In the genomic region with DNA sequence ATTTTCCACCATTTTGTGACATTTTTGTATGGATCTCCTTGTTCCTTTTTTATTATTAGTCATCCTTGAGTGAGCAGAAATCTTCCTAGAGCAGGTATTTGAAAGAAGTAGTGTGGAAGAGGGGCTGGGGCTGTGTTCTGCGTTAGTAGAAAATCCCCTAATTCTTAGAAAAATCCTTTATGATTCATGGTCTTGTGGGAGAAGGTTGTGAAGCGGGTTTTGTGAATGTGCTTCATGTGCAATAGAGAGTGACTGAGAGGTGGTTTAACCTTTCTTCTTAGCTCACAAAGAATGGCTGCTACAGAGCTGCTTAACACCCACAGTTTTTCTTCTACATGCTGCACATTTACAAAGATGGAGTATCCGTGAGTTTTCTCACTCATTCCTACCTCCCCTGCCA, we compare ENCODE assay signal across 1 cellular context.
TF ChIP-seq lines count a peak whose summit lies in the region.

No MANE protein-coding gene starts in this region.

TF ChIP-seq in GM12878, 131 proteins besides CTCF, POLR2A, EP300 and RAD21 (continued from another document and continues in another):
- TF ChIP-seq, protein P1, sequence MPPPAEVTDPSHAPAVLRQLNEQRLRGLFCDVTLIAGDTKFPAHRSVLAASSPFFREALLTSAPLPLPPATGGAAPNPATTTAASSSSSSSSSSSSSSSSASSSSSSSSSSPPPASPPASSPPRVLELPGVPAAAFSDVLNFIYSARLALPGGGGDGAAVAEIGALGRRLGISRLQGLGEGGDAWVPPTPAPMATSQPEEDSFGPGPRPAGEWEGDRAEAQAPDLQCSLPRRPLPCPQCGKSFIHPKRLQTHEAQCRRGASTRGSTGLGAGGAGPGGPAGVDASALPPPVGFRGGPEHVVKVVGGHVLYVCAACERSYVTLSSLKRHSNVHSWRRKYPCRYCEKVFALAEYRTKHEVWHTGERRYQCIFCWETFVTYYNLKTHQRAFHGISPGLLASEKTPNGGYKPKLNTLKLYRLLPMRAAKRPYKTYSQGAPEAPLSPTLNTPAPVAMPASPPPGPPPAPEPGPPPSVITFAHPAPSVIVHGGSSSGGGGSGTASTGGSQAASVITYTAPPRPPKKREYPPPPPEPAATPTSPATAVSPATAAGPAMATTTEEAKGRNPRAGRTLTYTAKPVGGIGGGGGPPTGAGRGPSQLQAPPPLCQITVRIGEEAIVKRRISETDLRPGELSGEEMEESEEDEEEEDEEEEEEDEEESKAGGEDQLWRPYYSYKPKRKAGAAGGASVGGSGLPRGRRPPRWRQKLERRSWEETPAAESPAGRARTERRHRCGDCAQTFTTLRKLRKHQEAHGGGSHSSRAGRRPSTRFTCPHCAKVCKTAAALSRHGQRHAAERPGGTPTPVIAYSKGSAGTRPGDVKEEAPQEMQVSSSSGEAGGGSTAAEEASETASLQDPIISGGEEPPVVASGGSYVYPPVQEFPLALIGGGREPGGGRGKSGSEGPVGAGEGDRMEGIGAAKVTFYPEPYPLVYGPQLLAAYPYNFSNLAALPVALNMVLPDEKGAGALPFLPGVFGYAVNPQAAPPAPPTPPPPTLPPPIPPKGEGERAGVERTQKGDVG (CRISPR knock-in tag; IDR thresholded peaks at IDR 0.05) = no peak
- TF ChIP-seq NFIC (IDR thresholded peaks at IDR 0.05; ENCODE audit: low read depth, low read length) (peak; percentile 25; the same call in 1 of the 2 replicates), MTA2 (IDR thresholded peaks at IDR 0.05; ENCODE audit: low read depth) (peak; percentile 28; the same call in 1 of the 2 replicates), TAF1 (IDR thresholded peaks at IDR 0.05; ENCODE audit: borderline replicate concordance, low read depth, low read length) (no peak), IKZF1 (conservative IDR thresholded peaks at IDR 0.05) (peak; percentile 44), TARDBP (IDR thresholded peaks at IDR 0.05; ENCODE audit: borderline replicate concordance) (no peak), TCF3 (IDR thresholded peaks at IDR 0.05; ENCODE audit: borderline replicate concordance, insufficient read depth, low read depth, low read length) (no peak), SIN3A (IDR thresholded peaks at IDR 0.05; ENCODE audit: low read depth, low read length) (no peak), BMI1 (IDR thresholded peaks at IDR 0.05; ENCODE audit: borderline replicate concordance) (0 out of 2 replicates have a peak, but pooled peaks have one; percentile 7), MEF2B (IDR thresholded peaks at IDR 0.05; ENCODE audit: partially characterized antibody, poor library complexity, severe bottlenecking) (peak; percentile 17), SMARCA5 (IDR thresholded peaks at IDR 0.05) (no peak), ZNF207 (IDR thresholded peaks at IDR 0.05; ENCODE audit: borderline replicate concordance) (no peak), RAD51 (IDR thresholded peaks at IDR 0.05) (no peak), ZSCAN29 (IDR thresholded peaks at IDR 0.05) (no peak), POLR2AphosphoS2 (IDR thresholded peaks at IDR 0.05; ENCODE audit: low read depth, low read length) (no peak), SPI1 (IDR thresholded peaks at IDR 0.05; ENCODE audit: borderline replicate concordance, insufficient read depth, low read depth, low read length) (no peak), NR2F1 (conservative IDR thresholded peaks at IDR 0.05) (no peak), NFYA (IDR thresholded peaks at IDR 0.05; ENCODE audit: borderline replicate concordance, low read depth, low read length) (no peak), IRF4 (IDR thresholded peaks at IDR 0.05; ENCODE audit: low read depth, low read length) (no peak), BACH1 (IDR thresholded peaks at IDR 0.05; ENCODE audit: borderline replicate concordance) (no peak), CHD4 (IDR thresholded peaks at IDR 0.05) (no peak)
- TF ChIP-seq, protein P2, sequence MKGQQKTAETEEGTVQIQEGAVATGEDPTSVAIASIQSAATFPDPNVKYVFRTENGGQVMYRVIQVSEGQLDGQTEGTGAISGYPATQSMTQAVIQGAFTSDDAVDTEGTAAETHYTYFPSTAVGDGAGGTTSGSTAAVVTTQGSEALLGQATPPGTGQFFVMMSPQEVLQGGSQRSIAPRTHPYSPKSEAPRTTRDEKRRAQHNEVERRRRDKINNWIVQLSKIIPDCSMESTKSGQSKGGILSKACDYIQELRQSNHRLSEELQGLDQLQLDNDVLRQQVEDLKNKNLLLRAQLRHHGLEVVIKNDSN (IDR thresholded peaks at IDR 0.05; ENCODE audit: borderline replicate concordance, extremely low read length, insufficient read depth, low read depth, low read length) = no peak
- TF ChIP-seq, protein P3, sequence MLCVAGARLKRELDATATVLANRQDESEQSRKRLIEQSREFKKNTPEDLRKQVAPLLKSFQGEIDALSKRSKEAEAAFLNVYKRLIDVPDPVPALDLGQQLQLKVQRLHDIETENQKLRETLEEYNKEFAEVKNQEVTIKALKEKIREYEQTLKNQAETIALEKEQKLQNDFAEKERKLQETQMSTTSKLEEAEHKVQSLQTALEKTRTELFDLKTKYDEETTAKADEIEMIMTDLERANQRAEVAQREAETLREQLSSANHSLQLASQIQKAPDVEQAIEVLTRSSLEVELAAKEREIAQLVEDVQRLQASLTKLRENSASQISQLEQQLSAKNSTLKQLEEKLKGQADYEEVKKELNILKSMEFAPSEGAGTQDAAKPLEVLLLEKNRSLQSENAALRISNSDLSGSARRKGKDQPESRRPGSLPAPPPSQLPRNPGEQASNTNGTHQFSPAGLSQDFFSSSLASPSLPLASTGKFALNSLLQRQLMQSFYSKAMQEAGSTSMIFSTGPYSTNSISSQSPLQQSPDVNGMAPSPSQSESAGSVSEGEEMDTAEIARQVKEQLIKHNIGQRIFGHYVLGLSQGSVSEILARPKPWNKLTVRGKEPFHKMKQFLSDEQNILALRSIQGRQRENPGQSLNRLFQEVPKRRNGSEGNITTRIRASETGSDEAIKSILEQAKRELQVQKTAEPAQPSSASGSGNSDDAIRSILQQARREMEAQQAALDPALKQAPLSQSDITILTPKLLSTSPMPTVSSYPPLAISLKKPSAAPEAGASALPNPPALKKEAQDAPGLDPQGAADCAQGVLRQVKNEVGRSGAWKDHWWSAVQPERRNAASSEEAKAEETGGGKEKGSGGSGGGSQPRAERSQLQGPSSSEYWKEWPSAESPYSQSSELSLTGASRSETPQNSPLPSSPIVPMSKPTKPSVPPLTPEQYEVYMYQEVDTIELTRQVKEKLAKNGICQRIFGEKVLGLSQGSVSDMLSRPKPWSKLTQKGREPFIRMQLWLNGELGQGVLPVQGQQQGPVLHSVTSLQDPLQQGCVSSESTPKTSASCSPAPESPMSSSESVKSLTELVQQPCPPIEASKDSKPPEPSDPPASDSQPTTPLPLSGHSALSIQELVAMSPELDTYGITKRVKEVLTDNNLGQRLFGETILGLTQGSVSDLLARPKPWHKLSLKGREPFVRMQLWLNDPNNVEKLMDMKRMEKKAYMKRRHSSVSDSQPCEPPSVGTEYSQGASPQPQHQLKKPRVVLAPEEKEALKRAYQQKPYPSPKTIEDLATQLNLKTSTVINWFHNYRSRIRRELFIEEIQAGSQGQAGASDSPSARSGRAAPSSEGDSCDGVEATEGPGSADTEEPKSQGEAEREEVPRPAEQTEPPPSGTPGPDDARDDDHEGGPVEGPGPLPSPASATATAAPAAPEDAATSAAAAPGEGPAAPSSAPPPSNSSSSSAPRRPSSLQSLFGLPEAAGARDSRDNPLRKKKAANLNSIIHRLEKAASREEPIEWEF (IDR thresholded peaks at IDR 0.05; ENCODE audit: insufficient replicate concordance, low read depth, low read length) = no peak
- TF ChIP-seq, protein P4, sequence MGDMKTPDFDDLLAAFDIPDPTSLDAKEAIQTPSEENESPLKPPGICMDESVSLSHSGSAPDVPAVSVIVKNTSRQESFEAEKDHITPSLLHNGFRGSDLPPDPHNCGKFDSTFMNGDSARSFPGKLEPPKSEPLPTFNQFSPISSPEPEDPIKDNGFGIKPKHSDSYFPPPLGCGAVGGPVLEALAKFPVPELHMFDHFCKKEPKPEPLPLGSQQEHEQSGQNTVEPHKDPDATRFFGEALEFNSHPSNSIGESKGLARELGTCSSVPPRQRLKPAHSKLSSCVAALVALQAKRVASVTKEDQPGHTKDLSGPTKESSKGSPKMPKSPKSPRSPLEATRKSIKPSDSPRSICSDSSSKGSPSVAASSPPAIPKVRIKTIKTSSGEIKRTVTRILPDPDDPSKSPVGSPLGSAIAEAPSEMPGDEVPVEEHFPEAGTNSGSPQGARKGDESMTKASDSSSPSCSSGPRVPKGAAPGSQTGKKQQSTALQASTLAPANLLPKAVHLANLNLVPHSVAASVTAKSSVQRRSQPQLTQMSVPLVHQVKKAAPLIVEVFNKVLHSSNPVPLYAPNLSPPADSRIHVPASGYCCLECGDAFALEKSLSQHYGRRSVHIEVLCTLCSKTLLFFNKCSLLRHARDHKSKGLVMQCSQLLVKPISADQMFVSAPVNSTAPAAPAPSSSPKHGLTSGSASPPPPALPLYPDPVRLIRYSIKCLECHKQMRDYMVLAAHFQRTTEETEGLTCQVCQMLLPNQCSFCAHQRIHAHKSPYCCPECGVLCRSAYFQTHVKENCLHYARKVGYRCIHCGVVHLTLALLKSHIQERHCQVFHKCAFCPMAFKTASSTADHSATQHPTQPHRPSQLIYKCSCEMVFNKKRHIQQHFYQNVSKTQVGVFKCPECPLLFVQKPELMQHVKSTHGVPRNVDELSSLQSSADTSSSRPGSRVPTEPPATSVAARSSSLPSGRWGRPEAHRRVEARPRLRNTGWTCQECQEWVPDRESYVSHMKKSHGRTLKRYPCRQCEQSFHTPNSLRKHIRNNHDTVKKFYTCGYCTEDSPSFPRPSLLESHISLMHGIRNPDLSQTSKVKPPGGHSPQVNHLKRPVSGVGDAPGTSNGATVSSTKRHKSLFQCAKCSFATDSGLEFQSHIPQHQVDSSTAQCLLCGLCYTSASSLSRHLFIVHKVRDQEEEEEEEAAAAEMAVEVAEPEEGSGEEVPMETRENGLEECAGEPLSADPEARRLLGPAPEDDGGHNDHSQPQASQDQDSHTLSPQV (IDR thresholded peaks at IDR 0.05) = no peak
- TF ChIP-seq, protein P5, sequence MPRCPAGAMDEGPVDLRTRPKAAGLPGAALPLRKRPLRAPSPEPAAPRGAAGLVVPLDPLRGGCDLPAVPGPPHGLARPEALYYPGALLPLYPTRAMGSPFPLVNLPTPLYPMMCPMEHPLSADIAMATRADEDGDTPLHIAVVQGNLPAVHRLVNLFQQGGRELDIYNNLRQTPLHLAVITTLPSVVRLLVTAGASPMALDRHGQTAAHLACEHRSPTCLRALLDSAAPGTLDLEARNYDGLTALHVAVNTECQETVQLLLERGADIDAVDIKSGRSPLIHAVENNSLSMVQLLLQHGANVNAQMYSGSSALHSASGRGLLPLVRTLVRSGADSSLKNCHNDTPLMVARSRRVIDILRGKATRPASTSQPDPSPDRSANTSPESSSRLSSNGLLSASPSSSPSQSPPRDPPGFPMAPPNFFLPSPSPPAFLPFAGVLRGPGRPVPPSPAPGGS (IDR thresholded peaks at IDR 0.05; ENCODE audit: borderline replicate concordance, insufficient read depth, low read depth, low read length, poor library complexity, severe bottlenecking) = no peak
- TF ChIP-seq, protein P6, sequence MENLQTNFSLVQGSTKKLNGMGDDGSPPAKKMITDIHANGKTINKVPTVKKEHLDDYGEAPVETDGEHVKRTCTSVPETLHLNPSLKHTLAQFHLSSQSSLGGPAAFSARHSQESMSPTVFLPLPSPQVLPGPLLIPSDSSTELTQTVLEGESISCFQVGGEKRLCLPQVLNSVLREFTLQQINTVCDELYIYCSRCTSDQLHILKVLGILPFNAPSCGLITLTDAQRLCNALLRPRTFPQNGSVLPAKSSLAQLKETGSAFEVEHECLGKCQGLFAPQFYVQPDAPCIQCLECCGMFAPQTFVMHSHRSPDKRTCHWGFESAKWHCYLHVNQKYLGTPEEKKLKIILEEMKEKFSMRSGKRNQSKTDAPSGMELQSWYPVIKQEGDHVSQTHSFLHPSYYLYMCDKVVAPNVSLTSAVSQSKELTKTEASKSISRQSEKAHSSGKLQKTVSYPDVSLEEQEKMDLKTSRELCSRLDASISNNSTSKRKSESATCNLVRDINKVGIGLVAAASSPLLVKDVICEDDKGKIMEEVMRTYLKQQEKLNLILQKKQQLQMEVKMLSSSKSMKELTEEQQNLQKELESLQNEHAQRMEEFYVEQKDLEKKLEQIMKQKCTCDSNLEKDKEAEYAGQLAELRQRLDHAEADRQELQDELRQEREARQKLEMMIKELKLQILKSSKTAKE (IDR thresholded peaks at IDR 0.05; ENCODE audit: low read depth, poor library complexity, severe bottlenecking) = no peak
- TF ChIP-seq, protein P7, sequence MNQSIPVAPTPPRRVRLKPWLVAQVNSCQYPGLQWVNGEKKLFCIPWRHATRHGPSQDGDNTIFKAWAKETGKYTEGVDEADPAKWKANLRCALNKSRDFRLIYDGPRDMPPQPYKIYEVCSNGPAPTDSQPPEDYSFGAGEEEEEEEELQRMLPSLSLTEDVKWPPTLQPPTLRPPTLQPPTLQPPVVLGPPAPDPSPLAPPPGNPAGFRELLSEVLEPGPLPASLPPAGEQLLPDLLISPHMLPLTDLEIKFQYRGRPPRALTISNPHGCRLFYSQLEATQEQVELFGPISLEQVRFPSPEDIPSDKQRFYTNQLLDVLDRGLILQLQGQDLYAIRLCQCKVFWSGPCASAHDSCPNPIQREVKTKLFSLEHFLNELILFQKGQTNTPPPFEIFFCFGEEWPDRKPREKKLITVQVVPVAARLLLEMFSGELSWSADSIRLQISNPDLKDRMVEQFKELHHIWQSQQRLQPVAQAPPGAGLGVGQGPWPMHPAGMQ (IDR thresholded peaks at IDR 0.05; ENCODE audit: borderline replicate concordance) = no peak
- TF ChIP-seq, protein P8, sequence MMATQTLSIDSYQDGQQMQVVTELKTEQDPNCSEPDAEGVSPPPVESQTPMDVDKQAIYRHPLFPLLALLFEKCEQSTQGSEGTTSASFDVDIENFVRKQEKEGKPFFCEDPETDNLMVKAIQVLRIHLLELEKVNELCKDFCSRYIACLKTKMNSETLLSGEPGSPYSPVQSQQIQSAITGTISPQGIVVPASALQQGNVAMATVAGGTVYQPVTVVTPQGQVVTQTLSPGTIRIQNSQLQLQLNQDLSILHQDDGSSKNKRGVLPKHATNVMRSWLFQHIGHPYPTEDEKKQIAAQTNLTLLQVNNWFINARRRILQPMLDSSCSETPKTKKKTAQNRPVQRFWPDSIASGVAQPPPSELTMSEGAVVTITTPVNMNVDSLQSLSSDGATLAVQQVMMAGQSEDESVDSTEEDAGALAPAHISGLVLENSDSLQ (IDR thresholded peaks at IDR 0.05) = no peak
